10 cellular contexts compared by ENCODE assay signal in genomic region chr17:75511610-75512575, GRCh38. TPM values are rescaled to one million over a fixed set of nuclear protein-coding genes. Genes with fewer than 3 reads are reported as not detected.
DNase-seq lines count a peak whose midpoint lies in the region; ATAC-seq and TF ChIP-seq lines count a peak whose summit lies in the region.
"Had no signal": no experiment of that assay in that cellular context is flagged by ENCODE, and none has a peak within 500 bp of the region (broad histone marks: within the 10 kb centered on the region; RNA-seq: fewer than 3 reads in every experiment).

No MANE protein-coding gene starts in this region.

- H3K9me3 ChIP-seq in parathyroid adenoma (ENCODE audit: control insufficient read depth, low read length): no peaks in the 10 kb centered on the region

- TF ChIP-seq CTCF in parathyroid adenoma (IDR thresholded peaks at IDR 0.05): no peak

- H3K36me3 ChIP-seq in parathyroid adenoma (ENCODE audit: control insufficient read depth, insufficient read depth, low read length): no peaks in the 10 kb centered on the region

- H3K27ac ChIP-seq in parathyroid adenoma: peak overlapping the region; percentile 89
- H3K27ac ChIP-seq: KMS-11 had no signal

- H3K79me2 ChIP-seq in parathyroid adenoma: peaks cover 2% of the 10 kb centered on the region

- H3K9ac ChIP-seq in parathyroid adenoma: no peak overlapping the region
- H3K9ac ChIP-seq: KMS-11 had no signal

- H3K4me3 ChIP-seq in parathyroid adenoma (ENCODE audit: low read depth, low read length): peak overlapping the region; percentile 30

- no peaks in the 10 kb centered on the region for H3K27me3 ChIP-seq in parathyroid adenoma (ENCODE audit: control insufficient read depth, insufficient read depth, low read length)

- no peak overlapping the region for H2AFZ ChIP-seq in parathyroid adenoma

- peak; percentile 38 for DNase-seq in COLO668 (lab: John Stamatoyannopoulos, UW; ENCODE audit: unreplicated experiment)
- DNase-seq in SHP77 treated with DMSO at 0.1 percent for 48 hours (lab: John Stamatoyannopoulos, UW): peak; percentile 28
- DNase-seq in cardiac septum (ENCODE audit: low spot score): peak; percentile 86
- no peak for DNase-seq in OCI-M1 (lab: John Stamatoyannopoulos, UW)
- no peak for DNase-seq in activated CD4-positive, alpha-beta T cell treated with anti-CD3 and anti-CD28 coated beads, Interleukin-2, amount 50 U/mL, for 4 hours
- no peak for DNase-seq in OCI-M2 (lab: John Stamatoyannopoulos, UW; ENCODE audit: unreplicated experiment)
- DNase-seq: NCI-H526 treated with DMSO at 0.1 percent for 48 hours had no signal

- intact Hi-C loops in cardiac septum (cut with DNase I): loop anchor here (5.0 kb wide), 1 partner anchor 70 kb away; no protein-coding TSS in a partner anchor

- no peak for ATAC-seq in HG03469 (IDR thresholded peaks at IDR 0.05; ENCODE audit: unreplicated experiment)

- H3K4me1 ChIP-seq in parathyroid adenoma: peaks cover 10% of the 10 kb centered on the region

- peak overlapping the region; percentile 46 for H3K4me2 ChIP-seq in parathyroid adenoma (ENCODE audit: low read length)
- H3K4me2 ChIP-seq: KMS-11 had no signal

RNA-seq across cellular contexts. Expression of gene CASKIN2, which starts 3.4 kb away (rescaled TPM):
- 48.2 TPM for total RNA-seq in cardiac septum

RNA-seq across cellular contexts. Expression of gene TSEN54, which starts 4.4 kb away (rescaled TPM):
- 7.7 TPM for total RNA-seq in cardiac septum

RNA-seq across cellular contexts. Expression of gene LLGL2, which starts 13.6 kb away (rescaled TPM):
- total RNA-seq in cardiac septum: 4.7 TPM

RNA-seq across cellular contexts. Expression of gene TMEM94, which starts 55.5 kb away (rescaled TPM):
- 56.6 TPM for total RNA-seq in cardiac septum

Comparison
In these comparisons a context has a peak if more than half of its experiments do, and no peak if none do; other contexts are left out.
1. DNase-seq: peak in COLO668 (single experiment), SHP77 treated with DMSO at 0.1 percent for 48 hours (single experiment) and cardiac septum (single experiment); none in OCI-M1 (single experiment), activated CD4-positive, alpha-beta T cell treated with anti-CD3 and anti-CD28 coated beads, Interleukin-2, amount 50 U/mL, for 4 hours (0 of 2) and OCI-M2 (single experiment).